Comparison of ENCODE assay signal across 17 cellular contexts in genomic region chr20:10510216-10510615, GRCh38.
DNase-seq lines count a peak whose midpoint lies in the region; ATAC-seq, FAIRE-seq and TF ChIP-seq lines count a peak whose summit lies in the region.
"Had no signal": no experiment of that assay in that cellular context is flagged by ENCODE, and none has a peak within 500 bp of the region (broad histone marks: within the 10 kb centered on the region; RNA-seq: fewer than 3 reads in every experiment).

No MANE protein-coding gene starts in this region.

- H3K79me1 ChIP-seq in mesendoderm (ENCODE audit: low read length) = peaks cover 2% of the 10 kb centered on the region

- no peak overlapping the region for H3K18ac ChIP-seq in mesendoderm (ENCODE audit: low read length)

- H4K8ac ChIP-seq in mesendoderm (ENCODE audit: low read depth, low read length) = no peak overlapping the region

- H2BK120ac ChIP-seq in mesendoderm (ENCODE audit: low read depth, low read length) = no peak overlapping the region

- H2AFZ ChIP-seq in HepG2 (ENCODE audit: low read length) = no peak overlapping the region

- no peak overlapping the region for H3K56ac ChIP-seq in mesendoderm (ENCODE audit: low read length)

- no peak overlapping the region for H3K4me2 ChIP-seq in HepG2 (ENCODE audit: low read depth, low read length)
- no peak overlapping the region for H3K4me2 ChIP-seq in mesendoderm (ENCODE audit: low read length)

- no peak for FAIRE-seq in HepG2 (lab: Jason Lieb, UNC)
- FAIRE-seq: A204.1, D721Med had no signal

- no peak overlapping the region for H3K9ac ChIP-seq in HepG2 (ENCODE audit: insufficient read depth, low read depth, low read length)
- H3K9ac ChIP-seq in mesendoderm (ENCODE audit: low read length) = no peak overlapping the region

- TF ChIP-seq CTCF in HepG2 (CRISPR knock-in tag; IDR thresholded peaks at IDR 0.05) (no peak), right lobe of liver (IDR thresholded peaks at IDR 0.05) (no peak), breast epithelium (IDR thresholded peaks at IDR 0.05) (no peak)

- H3K36me3 ChIP-seq in HepG2 (replicated peaks in 1 of 2; ENCODE audit: control insufficient read depth in 1 of 2, insufficient read depth in 2 of 2, low read length in 2 of 2) = no peaks in the 10 kb centered on the region; a peak in 1 of 5 replicates
- H3K36me3 ChIP-seq in right lobe of liver = no peaks in the 10 kb centered on the region
- H3K36me3 ChIP-seq in mesendoderm (ENCODE audit: control insufficient read depth, insufficient read depth, low read length) = no peaks in the 10 kb centered on the region
- H3K36me3 ChIP-seq in breast epithelium = no peaks in the 10 kb centered on the region
- H3K36me3 ChIP-seq: HAP-1 had no signal

- no peak overlapping the region for H3K4ac ChIP-seq in mesendoderm (ENCODE audit: low read depth, low read length)

- intact Hi-C loops in HepG2 (cut with micrococcal nuclease; ENCODE audit: unreplicated experiment) (no loop called here), right lobe of liver (cut with DNase I) (no loop called here), breast epithelium (cut with DNase I; ENCODE audit: low total_unique reads) (no loop called here)

- no peak overlapping the region for H2BK5ac ChIP-seq in mesendoderm (ENCODE audit: low read length)

- H3K4me1 ChIP-seq in HepG2 (ENCODE audit: insufficient read depth, low read length) (peaks cover 43% of the 10 kb centered on the region), right lobe of liver (peaks cover 0 to 40% (median 17%) of the 10 kb centered on the region in 4 donors), mesendoderm (ENCODE audit: control insufficient read depth, low read depth, low read length) (peaks cover 11% of the 10 kb centered on the region), breast epithelium (peaks cover 4 to 28% of the 10 kb centered on the region in 2 donors)

- no peak overlapping the region for H3K4me3 ChIP-seq in HepG2 (replicated peaks in 1 of 3; ENCODE audit: insufficient read depth in 1 of 3, low read depth in 2 of 3, low read length in 3 of 3)
- no peak overlapping the region for H3K4me3 ChIP-seq in right lobe of liver
- H3K4me3 ChIP-seq in mesendoderm (ENCODE audit: low read length) = no peak overlapping the region
- no peak overlapping the region for H3K4me3 ChIP-seq in breast epithelium
- H3K4me3 ChIP-seq: HAP-1 had no signal

- no peak overlapping the region for H3K23ac ChIP-seq in mesendoderm (ENCODE audit: low read length)

- H3K9me3 ChIP-seq in HepG2 (ENCODE audit: low read length) (no peaks in the 10 kb centered on the region), right lobe of liver (no peaks in the 10 kb centered on the region), breast epithelium (no peaks in the 10 kb centered on the region)
- H3K9me3 ChIP-seq: HAP-1 had no signal

- CTCF ChIA-PET in HepG2 (lab: Yijun Ruan, JAX; ENCODE audit: low intra/inter-chr PET ratio, low total read pairs) = no interaction called here

- no peak overlapping the region for H4K5ac ChIP-seq in mesendoderm (ENCODE audit: low read length)

- BruUV-seq in HepG2 (replicated peaks; lab: Mats Ljungman, UMichigan) = no TSS peak

- TF ChIP-seq RAD21 in HepG2 (CRISPR knock-in tag; IDR thresholded peaks at IDR 0.05) = no peak

- no peaks in the 10 kb centered on the region for H3K27me3 ChIP-seq in HepG2 (ENCODE audit: control insufficient read depth in 1 of 2, insufficient read depth in 2 of 2, low read length in 2 of 2)
- H3K27me3 ChIP-seq in right lobe of liver = no peaks in the 10 kb centered on the region
- no peaks in the 10 kb centered on the region for H3K27me3 ChIP-seq in mesendoderm (ENCODE audit: insufficient read depth, low read length, poor library complexity)
- H3K27me3 ChIP-seq in breast epithelium = no peaks in the 10 kb centered on the region

- H3K27ac ChIP-seq in HepG2 (ENCODE audit: extremely low read length, insufficient read depth, low read length) (no peak overlapping the region), right lobe of liver (no peak overlapping the region), mesendoderm (ENCODE audit: low read depth, low read length) (no peak overlapping the region), breast epithelium (no peak overlapping the region)

- TF ChIP-seq EP300 in HepG2 (IDR thresholded peaks at IDR 0.05; ENCODE audit: low read depth in 2 of 2, low read length in 2 of 2) (no peak), HepG2 (CRISPR knock-in tag; IDR thresholded peaks at IDR 0.05; ENCODE audit: borderline replicate concordance) (0 out of 2 replicates have a peak, but pooled peaks have one; percentile 14)

- no peak for TF ChIP-seq POLR2A in HepG2 (IDR thresholded peaks at IDR 0.05; ENCODE audit: insufficient read depth in 1 of 2, low read depth in 2 of 2, low read length in 2 of 2)
- no peak for TF ChIP-seq POLR2A in right lobe of liver (IDR thresholded peaks at IDR 0.05)
- TF ChIP-seq POLR2A in breast epithelium (IDR thresholded peaks at IDR 0.05) = no peak

- 100% methylated on average over 3 of the region's 3 CpGs for WGBS in HepG2 (ENCODE audit: low lambda C conversion rate)
- WGBS in right lobe of liver (ENCODE audit: insufficient coverage, low coverage, low lambda C conversion rate, missing lambda C conversion rate) = 97% methylated on average over 3 of the region's 3 CpGs
- no CpG with 5 or more reads among the region's 3 CpGs for WGBS in mesendoderm (ENCODE audit: extremely low coverage, insufficient coverage, low lambda C conversion rate)

- DNase-seq in HepG2 (ENCODE audit: low spot score) = no peak
- no peak for DNase-seq in right lobe of liver
- peak; percentile 95 for DNase-seq in RPMI7951 (ENCODE audit: low read depth)
- DNase-seq in mesendoderm = no peak
- no peak for DNase-seq in breast epithelium (ENCODE audit: low spot score in 2 of 2)
- DNase-seq: CD4-positive, CD25-positive, alpha-beta regulatory T cell; NCI-H1092 treated with DMSO at 0.1 percent for 48 hours; NCI-H187 treated with DMSO at 0.1 percent for 48 hours; NCI-H524 treated with DMSO at 0.1 percent for 48 hours; NK-92 treated with Interleukin-12 subunit alpha and Interleukin-12 subunit beta, amount 100 ng/mL, for 24 hours; OCI-M1 had no signal

- POLR2A ChIA-PET in HepG2 (lab: Yijun Ruan, JAX) = no interaction called here

- no peaks in the 10 kb centered on the region for H4K20me1 ChIP-seq in HepG2 (ENCODE audit: insufficient read depth, low read length)

- H2AK5ac ChIP-seq in mesendoderm (ENCODE audit: low read length) = peak overlapping the region; percentile 37

- H3K79me2 ChIP-seq in HepG2 (ENCODE audit: insufficient read depth, low read length) (peaks cover 2% of the 10 kb centered on the region), mesendoderm (ENCODE audit: control insufficient read depth, insufficient read depth, low read length) (no peaks in the 10 kb centered on the region)

- ATAC-seq in HepG2 = no peak
- no peak for ATAC-seq in right lobe of liver
- ATAC-seq in GM18858 (IDR thresholded peaks at IDR 0.05; ENCODE audit: unreplicated experiment) = no peak
- no peak for ATAC-seq in GM19463 (IDR thresholded peaks at IDR 0.05; ENCODE audit: unreplicated experiment)
- ATAC-seq in GM21367 (IDR thresholded peaks at IDR 0.05; ENCODE audit: unreplicated experiment) = no peak

- in situ Hi-C loops in HepG2 (cut with HindIII; ENCODE audit: extremely low pct_ligation_motif_present, low pct_unique_long_range_greater_than_20kb) = no loop called here

- H2BK15ac ChIP-seq in mesendoderm (replicated peaks; ENCODE audit: low read depth) = no peak overlapping the region

TF ChIP-seq in HepG2, 621 proteins besides CTCF, POLR2A, EP300 and RAD21:
- TF ChIP-seq ZNF263 (CRISPR knock-in tag; IDR thresholded peaks at IDR 0.05) (0 out of 2 replicates have a peak, but pooled peaks have one; percentile 25), ZNF7 (CRISPR knock-in tag; IDR thresholded peaks at IDR 0.05) (peak; percentile 49; the same call in 1 of the 2 replicates), ZNF773 (CRISPR knock-in tag; IDR thresholded peaks at IDR 0.05; ENCODE audit: borderline replicate concordance) (no peak), ZNF3 (CRISPR knock-in tag; IDR thresholded peaks at IDR 0.05) (0 out of 2 replicates have a peak, but pooled peaks have one; percentile 36)
